In genomic region chr5:139403418-139403786, GRCh38 we compare ENCODE assay signal across 9 cellular contexts. TPM values are rescaled to one million over a fixed set of nuclear protein-coding genes. Genes with fewer than 3 reads are reported as not detected.
A peak's percentile ranks its signal among the peaks of the same experiment; 100 is the strongest.
DNase-seq lines count a peak whose midpoint lies in the region; ATAC-seq and TF ChIP-seq lines count a peak whose summit lies in the region.
"Had no signal": no experiment of that assay in that cellular context is flagged by ENCODE, and none has a peak within 500 bp of the region (broad histone marks: within the 10 kb centered on the region; RNA-seq: fewer than 3 reads in every experiment).

No MANE protein-coding gene starts in this region.

- no peaks in the 10 kb centered on the region for H3K9me2 ChIP-seq in OCI-LY7 (ENCODE audit: insufficient read depth, low read length)

- H3K4me1 ChIP-seq in DND-41 (ENCODE audit: insufficient read depth, low read length) (peaks cover 26% of the 10 kb centered on the region), OCI-LY7 (ENCODE audit: insufficient read depth, low read length, poor library complexity, severe bottlenecking) (peaks cover 41% of the 10 kb centered on the region)

- H3K36me3 Mint-ChIP-seq in osteocyte (ENCODE audit: unreplicated experiment): peaks cover 6% of the 10 kb centered on the region

- peak overlapping the region; percentile 96 for H3K4me3 Mint-ChIP-seq in osteocyte (ENCODE audit: unreplicated experiment)

- POLR2A ChIA-PET in OCI-LY7 (lab: Charles Lee): interaction anchor here (0.8 to 1.7 kb wide), 4 partner anchors 12 to 111 kb away, joined by 3 to 7 read pairs (median 4); partner anchors contain the start of gene MATR3

- intact Hi-C loops in OCI-LY7 (cut with micrococcal nuclease; ENCODE audit: unreplicated experiment): loop anchor here (10.0 kb wide), 1 partner anchor 209 kb away; the partner anchor contains the start of gene SIL1

- TF ChIP-seq CTCF in DND-41 (IDR thresholded peaks at IDR 0.05; ENCODE audit: borderline replicate concordance, extremely low read depth, low read length, poor library complexity, severe bottlenecking) (no peak), OCI-LY7 (conservative IDR thresholded peaks at IDR 0.05; ENCODE audit: low read length) (no peak), osteocyte (IDR thresholded peaks at IDR 0.05) (no peak)

- H3K9ac ChIP-seq in DND-41 (ENCODE audit: low read depth, low read length): peak overlapping the region; percentile 65

- H3K9me3 Mint-ChIP-seq in osteocyte (ENCODE audit: unreplicated experiment): no peaks in the 10 kb centered on the region

- peak overlapping the region; percentile 20 to 67; a peak in 3 of 4 replicates for H3K4me3 ChIP-seq in DND-41 (ENCODE audit: low read depth in 1 of 2, low read length in 2 of 2)
- peak overlapping the region; percentile 71 for H3K4me3 ChIP-seq in OCI-LY7 (ENCODE audit: low read depth, low read length, poor library complexity, severe bottlenecking)

- H3K27ac ChIP-seq in DND-41 (ENCODE audit: low read length): peak overlapping the region; percentile 88
- H3K27ac ChIP-seq in OCI-LY7 (ENCODE audit: low read depth, low read length, poor library complexity, severe bottlenecking): peak overlapping the region; percentile 83
- H3K27ac ChIP-seq in epithelial cell of prostate: peak overlapping the region; percentile 90

- no peaks in the 10 kb centered on the region for H3K27me3 ChIP-seq in DND-41 (ENCODE audit: insufficient read depth, low read length, poor library complexity)

- no peaks in the 10 kb centered on the region for H3K27me3 Mint-ChIP-seq in osteocyte (ENCODE audit: unreplicated experiment)

- ATAC-seq in DND-41 (ENCODE audit: insufficient read depth, low read depth) (no peak; the same call in 2 of the 3 replicates), HG02973 (IDR thresholded peaks at IDR 0.05; ENCODE audit: unreplicated experiment) (no peak)

- CTCF ChIA-PET in OCI-LY7 (lab: Charles Lee; ENCODE audit: unreplicated experiment): interaction anchor here (3.1 kb wide), 1 partner anchor 12 kb away, joined by 12 read pairs; no protein-coding TSS in a partner anchor

- H2AFZ ChIP-seq in DND-41 (ENCODE audit: low read depth, low read length) (peak overlapping the region; percentile 63), OCI-LY7 (ENCODE audit: low read length) (peak overlapping the region; percentile 42; the same call in 1 of the 2 replicates)

- H3K9me3 ChIP-seq in DND-41 (ENCODE audit: insufficient read depth, low read length, severe bottlenecking) (no peaks in the 10 kb centered on the region), OCI-LY7 (ENCODE audit: low read length) (no peaks in the 10 kb centered on the region)

- H3K4me2 ChIP-seq in DND-41 (ENCODE audit: insufficient read depth, low read length) (peak overlapping the region; percentile 89), OCI-LY7 (ENCODE audit: low read length) (peak overlapping the region; percentile 98)

- H3K27ac Mint-ChIP-seq in osteocyte (ENCODE audit: unreplicated experiment): peak overlapping the region; percentile 100

- H3K79me2 ChIP-seq in DND-41 (ENCODE audit: insufficient read depth, low read length) (0 out of 2 replicates have a peak, but pooled peaks cover 4% of the 10 kb centered on the region), OCI-LY7 (ENCODE audit: insufficient read depth, low read depth, low read length) (no peaks in the 10 kb centered on the region)

- H3K4me1 Mint-ChIP-seq in osteocyte (ENCODE audit: unreplicated experiment): peaks cover 29% of the 10 kb centered on the region

- 0 out of 2 replicates have a peak, but pooled peaks cover 3% of the 10 kb centered on the region for H4K20me1 ChIP-seq in DND-41 (ENCODE audit: insufficient read depth, low read length)
- no peaks in the 10 kb centered on the region for H4K20me1 ChIP-seq in OCI-LY7 (ENCODE audit: insufficient read depth, low read length)

- H3K36me3 ChIP-seq in DND-41 (ENCODE audit: insufficient read depth, low read length) (no peaks in the 10 kb centered on the region), OCI-LY7 (ENCODE audit: insufficient read depth, low read length) (peaks cover 6% of the 10 kb centered on the region; the same call in 1 of the 2 replicates)

- BruUV-seq in OCI-LY7 (replicated peaks; lab: Mats Ljungman, UMichigan): TSS peak; percentile 89

- DNase-seq in DND-41 (no peak), OCI-LY7 (ENCODE audit: low spot score) (no peak), epithelial cell of prostate (ENCODE audit: low read depth, low spot score) (no peak), osteocyte (ENCODE audit: extremely low spot score, unreplicated experiment) (no peak), ureter (ENCODE audit: low spot score) (no peak), NCI-H82 treated with DMSO at 0.1 percent for 48 hours (lab: John Stamatoyannopoulos, UW; ENCODE audit: unreplicated experiment) (no peak), dermis blood vessel endothelial cell (no peak)

RNA-seq across cellular contexts. Expression of gene SPATA24, which starts 0.5 kb away (rescaled TPM):
- total RNA-seq in OCI-LY7 (2014; rRNA removed; shearing (Covaris generic)): 12.0 and 12.4 TPM in 2 replicates
- total RNA-seq in OCI-LY7 (2022) (9.4 and 10.8 TPM in 2 replicates), osteocyte (4.6 TPM in 2 replicates), ureter (7.8 TPM), dermis blood vessel endothelial cell (8.0 and 10.0 TPM in 2 replicates)

RNA-seq across cellular contexts. Expression of gene PROB1, which starts 8.5 kb away (rescaled TPM):
- 4.4 and 4.6 TPM in 2 replicates for total RNA-seq in OCI-LY7 (2014; rRNA removed; shearing (Covaris generic))
- 4.6 and 5.9 TPM in 2 replicates for total RNA-seq in OCI-LY7 (2022)
- total RNA-seq in osteocyte: 1.5 and 1.6 TPM in 2 replicates
- 2.4 TPM for total RNA-seq in ureter
- total RNA-seq in dermis blood vessel endothelial cell: 6.1 and 9.2 TPM in 2 replicates
- total RNA-seq: H4 had no signal

RNA-seq across cellular contexts. Expression of gene MZB1, which starts 13.7 kb away (rescaled TPM):
- 1,014 and 1,052 TPM in 2 replicates for total RNA-seq in OCI-LY7 (2014; rRNA removed; shearing (Covaris generic))
- total RNA-seq in OCI-LY7 (2022) (727 and 819 TPM in 2 replicates), osteocyte (not detected in 2 replicates), ureter (12.9 TPM), dermis blood vessel endothelial cell (0.14 TPM in 1 of 2 replicates, not detected in the other)
- total RNA-seq: H4 had no signal

RNA-seq across cellular contexts. Expression of gene SLC23A1, which starts 20.3 kb away (rescaled TPM):
- total RNA-seq in OCI-LY7 (2014; rRNA removed; shearing (Covaris generic)): 14.6 and 20.3 TPM in 2 replicates
- total RNA-seq in OCI-LY7 (2022): 63.1 and 67.9 TPM in 2 replicates
- total RNA-seq in osteocyte: not detected in 2 replicates
- total RNA-seq in ureter: 0.65 TPM
- total RNA-seq in dermis blood vessel endothelial cell: not detected in 2 replicates
- total RNA-seq: H4 had no signal

RNA-seq across cellular contexts. Expression of gene DNAJC18, which starts 35.9 kb away (rescaled TPM):
- total RNA-seq in OCI-LY7 (2014; rRNA removed; shearing (Covaris generic)): 1.2 and 2.5 TPM in 2 replicates
- total RNA-seq in OCI-LY7 (2022): 7.1 and 12.6 TPM in 2 replicates
- total RNA-seq in osteocyte: 26.2 and 32.7 TPM in 2 replicates
- total RNA-seq in ureter: 10.3 TPM
- 8.6 and 9.0 TPM in 2 replicates for total RNA-seq in dermis blood vessel endothelial cell

Comparison
In these comparisons a context has a peak if more than half of its experiments do, and no peak if none do; other contexts are left out.
1. RNA of gene MZB1, which starts 13.7 kb away (total RNA-seq): 727 to 1,052 TPM in OCI-LY7; 12.9 TPM in ureter (single experiment), not detected in osteocyte and 0.14 TPM in dermis blood vessel endothelial cell; every median in the first group is over 10 times any median in the second.
2. Peak in every context shown above with its lines, with median percentiles within 50 percentile points of each other: H3K27ac ChIP-seq.